In the genomic region with DNA sequence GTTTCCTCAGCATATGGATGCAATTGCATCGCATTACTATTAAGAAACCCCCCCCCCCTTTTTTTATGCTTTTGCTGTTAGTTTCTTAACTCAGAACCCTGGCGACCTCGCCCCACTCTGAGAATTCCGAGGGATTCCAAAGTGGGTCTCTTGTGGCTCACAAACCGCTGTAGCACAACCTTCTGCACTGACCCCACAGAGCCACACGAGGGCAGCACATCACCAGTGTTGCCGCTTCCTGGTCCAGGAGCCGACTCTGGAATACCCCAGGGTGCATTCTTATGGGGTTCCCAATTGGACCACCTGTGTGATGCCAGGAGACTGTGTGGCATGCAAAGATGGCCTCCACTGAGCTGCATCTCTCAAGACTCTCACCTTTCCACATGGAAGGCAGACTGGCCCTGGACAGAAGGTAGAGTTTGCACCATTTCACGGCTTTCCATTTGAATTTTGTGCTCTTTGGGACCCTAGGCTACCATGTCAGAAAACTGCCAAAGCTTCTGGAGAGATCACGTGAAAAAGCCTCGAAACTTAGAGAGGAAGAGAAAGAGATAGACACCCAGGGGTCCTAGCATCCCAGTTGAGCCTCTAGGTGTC, we compare ENCODE assay signal across 1 cellular context.
TF ChIP-seq lines count a peak whose summit lies in the region.

No MANE protein-coding gene starts in this region.

TF ChIP-seq in HepG2, 621 proteins besides CTCF, POLR2A, EP300 and RAD21 (continued from another document):
- TF ChIP-seq ZNF451 (CRISPR knock-in tag; IDR thresholded peaks at IDR 0.05), result no peak
